ENCODE assay signal across 11 cellular contexts in the genomic region with DNA sequence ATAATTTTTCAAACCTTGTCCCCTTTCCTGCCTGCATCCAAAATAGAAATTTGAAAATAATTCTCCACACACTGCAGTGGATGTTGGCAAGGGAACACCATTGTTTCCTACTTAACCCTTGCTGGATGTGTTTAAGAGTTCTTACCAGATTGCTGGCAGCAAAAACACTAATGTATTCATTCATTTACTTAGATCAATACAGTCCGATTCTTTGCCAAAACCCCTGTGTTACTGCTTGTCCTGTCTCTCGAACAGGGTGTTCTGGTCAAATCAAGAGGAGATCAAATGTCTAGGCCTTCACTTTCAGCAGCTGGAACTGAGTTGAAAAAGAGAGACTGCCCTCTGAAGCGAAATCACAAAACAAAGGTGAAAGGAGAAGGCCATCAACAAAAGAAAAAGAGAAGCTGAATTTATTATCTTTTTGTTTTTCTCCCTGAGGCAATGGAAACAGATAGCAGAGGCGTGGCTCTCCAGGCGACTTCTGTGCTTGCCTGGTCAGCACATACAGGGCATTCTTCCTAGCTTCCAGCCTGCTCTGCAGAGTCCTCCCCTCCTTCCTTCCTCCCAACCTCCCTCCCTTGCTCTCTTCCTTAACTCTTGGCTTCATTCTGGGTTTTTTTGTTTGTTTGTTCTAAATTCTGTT. TPM values are rescaled to one million over a fixed set of nuclear protein-coding genes. Genes with fewer than 3 reads are reported as not detected.
DNase-seq lines count a peak whose midpoint lies in the region; ATAC-seq and TF ChIP-seq lines count a peak whose summit lies in the region.
"Had no signal": no experiment of that assay in that cellular context is flagged by ENCODE, and none has a peak within 500 bp of the region (broad histone marks: within the 10 kb centered on the region; RNA-seq: fewer than 3 reads in every experiment).

No MANE protein-coding gene starts in this region.

- no peaks in the 10 kb centered on the region for H3K27me3 Mint-ChIP-seq in activated T-cell treated with anti-CD3 and anti-CD28 coated beads, Interleukin-2, amount 50 U/mL, for 72 hours (ENCODE audit: low read depth)

- no peak for TF ChIP-seq CTCF in liver (IDR thresholded peaks at IDR 0.05; ENCODE audit: low read depth, low read length, missing input control)
- no peak for TF ChIP-seq CTCF in stomach (IDR thresholded peaks at IDR 0.05)

- no peaks in the 10 kb centered on the region for H3K9me3 Mint-ChIP-seq in activated T-cell treated with anti-CD3 and anti-CD28 coated beads, Interleukin-2, amount 50 U/mL, for 72 hours

- intact Hi-C loops in stomach (cut with DNase I; ENCODE audit: low total_unique reads) = no loop called here

- TF ChIP-seq EP300 in stomach (IDR thresholded peaks at IDR 0.05) = no peak

- DNase-seq in AG20443 (ENCODE audit: low spot score) = peak; percentile 52
- DNase-seq in NCI-H146 treated with DMSO at 0.1 percent for 48 hours (lab: John Stamatoyannopoulos, UW; ENCODE audit: unreplicated experiment) = peak; percentile 97
- peak; percentile 35 for DNase-seq in adipocyte (ENCODE audit: low read depth)
- no peak for DNase-seq in activated gamma-delta T cell treated with Interleukin-2 at 50 U/mL for 16 hours
- DNase-seq in activated T-cell treated with anti-CD3 and anti-CD28 coated beads, Interleukin-2, amount 50 U/mL, for 72 hours = no peak
- DNase-seq in stomach = no peak
- no peak for DNase-seq in stimulated activated naive CD4-positive, alpha-beta T cell treated with Interleukin-2 at 50 U/mL for 16 hours (lab: John Stamatoyannopoulos, UW)
- DNase-seq: stimulated activated CD4-positive, alpha-beta T cell treated with anti-CD3 and anti-CD28 coated beads, Interleukin-2, amount 100 ng/mL, for 48 hours had no signal

- H3K9me3 ChIP-seq in adipocyte (ENCODE audit: control insufficient read depth, low read length) (no peaks in the 10 kb centered on the region), liver (ENCODE audit: control insufficient read depth in 4 of 4, low read length in 3 of 4) (no peaks in the 10 kb centered on the region), stomach (no peaks in the 10 kb centered on the region)

- peak overlapping the region in 1 of 2 donors; percentile 20 for H3K27ac ChIP-seq in liver (ENCODE audit: low read depth in 1 of 2, low read length in 2 of 2)
- H3K27ac ChIP-seq in stomach = no peak overlapping the region
- H3K27ac ChIP-seq: KMS-11 had no signal

- peaks cover 10% of the 10 kb centered on the region for H3K4me1 Mint-ChIP-seq in activated T-cell treated with anti-CD3 and anti-CD28 coated beads, Interleukin-2, amount 50 U/mL, for 72 hours (ENCODE audit: low read depth)

- H3K4me3 ChIP-seq in adipocyte (ENCODE audit: low read length) (no peak overlapping the region), liver (ENCODE audit: low read depth in 1 of 3, low read length in 3 of 3) (no peak overlapping the region), stomach (no peak overlapping the region)
- H3K4me3 ChIP-seq: BLaER1 treated with 17β-estradiol and CSF1 and Interleukin-3, amounts not matched to agents 10 nM and 100 nM had no signal

- H3K4me1 ChIP-seq in adipocyte (ENCODE audit: control insufficient read depth, insufficient read depth, low read length) = peaks cover 20% of the 10 kb centered on the region
- H3K4me1 ChIP-seq in liver (ENCODE audit: control insufficient read depth in 4 of 4, insufficient read depth in 4 of 4, low read length in 3 of 4) = peaks cover 4 to 14% (median 7%) of the 10 kb centered on the region in 4 donors
- H3K4me1 ChIP-seq in stomach = peaks cover 0 to 10% (median 3%) of the 10 kb centered on the region in 4 donors

- peak in 1 of 2 donors; percentile 31 for TF ChIP-seq RAD21 in liver (IDR thresholded peaks at IDR 0.05)

- no peaks in the 10 kb centered on the region for H3K36me3 Mint-ChIP-seq in activated T-cell treated with anti-CD3 and anti-CD28 coated beads, Interleukin-2, amount 50 U/mL, for 72 hours (ENCODE audit: insufficient read depth in 2 of 2)

- peak overlapping the region; percentile 12 for H3K9ac ChIP-seq in adipocyte (ENCODE audit: low read length)
- no peak overlapping the region for H3K9ac ChIP-seq in liver (ENCODE audit: low read depth in 1 of 2, low read length in 2 of 2)
- H3K9ac ChIP-seq: KMS-11 had no signal

- no peak overlapping the region for H3K27ac Mint-ChIP-seq in activated T-cell treated with anti-CD3 and anti-CD28 coated beads, Interleukin-2, amount 50 U/mL, for 72 hours

- ATAC-seq in activated T-cell treated with anti-CD3 and anti-CD28 coated beads, Interleukin-2, amount 50 U/mL, for 72 hours (replicated peaks in 1 of 2) = no peak

- no peak for TF ChIP-seq POLR2A in stomach (IDR thresholded peaks at IDR 0.05)

- WGBS in liver = 20% methylated on average over 5 of the region's 5 CpGs
- 20 to 44% (median 34%) methylated on average over 5 of the region's 5 CpGs for WGBS in stomach, 5 donors

- H3K36me3 ChIP-seq in adipocyte (ENCODE audit: control insufficient read depth, insufficient read depth, low read length, severe bottlenecking) (no peaks in the 10 kb centered on the region), liver (ENCODE audit: control insufficient read depth in 4 of 4, insufficient read depth in 3 of 4, low read depth in 1 of 4, low read length in 3 of 4) (no peaks in the 10 kb centered on the region), stomach (no peaks in the 10 kb centered on the region)
- H3K36me3 ChIP-seq: BLaER1 treated with 17β-estradiol and CSF1 and Interleukin-3, amounts not matched to agents 10 nM and 100 nM had no signal

- H3K4me3 Mint-ChIP-seq in activated T-cell treated with anti-CD3 and anti-CD28 coated beads, Interleukin-2, amount 50 U/mL, for 72 hours = no peak overlapping the region

- H3K27me3 ChIP-seq in adipocyte (replicated peaks; ENCODE audit: control insufficient read depth, insufficient read depth, low read length) = peaks cover 2% of the 10 kb centered on the region
- no peaks in the 10 kb centered on the region for H3K27me3 ChIP-seq in liver (ENCODE audit: control insufficient read depth in 4 of 4, insufficient read depth in 4 of 4, low read length in 3 of 4)
- no peaks in the 10 kb centered on the region for H3K27me3 ChIP-seq in stomach
- H3K27me3 ChIP-seq: BLaER1 treated with 17β-estradiol and CSF1 and Interleukin-3, amounts not matched to agents 10 nM and 100 nM had no signal

TF ChIP-seq in liver, 16 proteins besides CTCF, POLR2A, EP300 and RAD21 (continues in another document):
- peak; percentile 34 for TF ChIP-seq YY1 (IDR thresholded peaks at IDR 0.05)
- TF ChIP-seq FOXA1 (IDR thresholded peaks at IDR 0.05) = no peak
- TF ChIP-seq, protein P1, sequence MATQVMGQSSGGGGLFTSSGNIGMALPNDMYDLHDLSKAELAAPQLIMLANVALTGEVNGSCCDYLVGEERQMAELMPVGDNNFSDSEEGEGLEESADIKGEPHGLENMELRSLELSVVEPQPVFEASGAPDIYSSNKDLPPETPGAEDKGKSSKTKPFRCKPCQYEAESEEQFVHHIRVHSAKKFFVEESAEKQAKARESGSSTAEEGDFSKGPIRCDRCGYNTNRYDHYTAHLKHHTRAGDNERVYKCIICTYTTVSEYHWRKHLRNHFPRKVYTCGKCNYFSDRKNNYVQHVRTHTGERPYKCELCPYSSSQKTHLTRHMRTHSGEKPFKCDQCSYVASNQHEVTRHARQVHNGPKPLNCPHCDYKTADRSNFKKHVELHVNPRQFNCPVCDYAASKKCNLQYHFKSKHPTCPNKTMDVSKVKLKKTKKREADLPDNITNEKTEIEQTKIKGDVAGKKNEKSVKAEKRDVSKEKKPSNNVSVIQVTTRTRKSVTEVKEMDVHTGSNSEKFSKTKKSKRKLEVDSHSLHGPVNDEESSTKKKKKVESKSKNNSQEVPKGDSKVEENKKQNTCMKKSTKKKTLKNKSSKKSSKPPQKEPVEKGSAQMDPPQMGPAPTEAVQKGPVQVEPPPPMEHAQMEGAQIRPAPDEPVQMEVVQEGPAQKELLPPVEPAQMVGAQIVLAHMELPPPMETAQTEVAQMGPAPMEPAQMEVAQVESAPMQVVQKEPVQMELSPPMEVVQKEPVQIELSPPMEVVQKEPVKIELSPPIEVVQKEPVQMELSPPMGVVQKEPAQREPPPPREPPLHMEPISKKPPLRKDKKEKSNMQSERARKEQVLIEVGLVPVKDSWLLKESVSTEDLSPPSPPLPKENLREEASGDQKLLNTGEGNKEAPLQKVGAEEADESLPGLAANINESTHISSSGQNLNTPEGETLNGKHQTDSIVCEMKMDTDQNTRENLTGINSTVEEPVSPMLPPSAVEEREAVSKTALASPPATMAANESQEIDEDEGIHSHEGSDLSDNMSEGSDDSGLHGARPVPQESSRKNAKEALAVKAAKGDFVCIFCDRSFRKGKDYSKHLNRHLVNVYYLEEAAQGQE (IDR thresholded peaks at IDR 0.05) = no peak
- TF ChIP-seq TAF1 (conservative IDR thresholded peaks at IDR 0.05) = no peak
- TF ChIP-seq NR2F2 (IDR thresholded peaks at IDR 0.05) = no peak
- TF ChIP-seq RXRA (IDR thresholded peaks at IDR 0.05) = peak in 1 of 2 donors; percentile 11
- peak in 1 of 2 donors; percentile 31 for TF ChIP-seq HNF4A (conservative IDR thresholded peaks at IDR 0.05)
- TF ChIP-seq, protein P2, sequence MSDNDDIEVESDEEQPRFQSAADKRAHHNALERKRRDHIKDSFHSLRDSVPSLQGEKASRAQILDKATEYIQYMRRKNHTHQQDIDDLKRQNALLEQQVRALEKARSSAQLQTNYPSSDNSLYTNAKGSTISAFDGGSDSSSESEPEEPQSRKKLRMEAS (IDR thresholded peaks at IDR 0.05) = no peak
- TF ChIP-seq, protein P3, sequence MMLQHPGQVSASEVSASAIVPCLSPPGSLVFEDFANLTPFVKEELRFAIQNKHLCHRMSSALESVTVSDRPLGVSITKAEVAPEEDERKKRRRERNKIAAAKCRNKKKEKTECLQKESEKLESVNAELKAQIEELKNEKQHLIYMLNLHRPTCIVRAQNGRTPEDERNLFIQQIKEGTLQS (IDR thresholded peaks at IDR 0.05) = no peak
- no peak for TF ChIP-seq JUND (IDR thresholded peaks at IDR 0.05)
- no peak for TF ChIP-seq EGR1 (IDR thresholded peaks at IDR 0.05; ENCODE audit: low read depth in 2 of 2)
- no peak for TF ChIP-seq FOXA2 (IDR thresholded peaks at IDR 0.05)
- TF ChIP-seq HNF4G (IDR thresholded peaks at IDR 0.05) = no peak
- peak; percentile 48 for TF ChIP-seq SP1 (IDR thresholded peaks at IDR 0.05)
- no peak for TF ChIP-seq GABPA (IDR thresholded peaks at IDR 0.05 in 1 of 2, conservative IDR thresholded peaks at IDR 0.05 in 1 of 2)

RNA-seq across cellular contexts. Expression of a gene that starts 44.1 kb away (rescaled TPM):
- total RNA-seq in liver (under 1 TPM; 0.05 to 0.08 TPM), stomach (not detected)
- polyA plus RNA-seq in liver (not detected), stomach (under 1 TPM in 1 of 3 donors, not detected in 2; 0.05 TPM)
- under 1 TPM; 0.17 to 0.23 TPM for total RNA-seq in activated T-cell treated with anti-CD3 and anti-CD28 coated beads, Interleukin-2, amount 50 U/mL, for 72 hours

Comparison
In these comparisons a context has a peak if more than half of its experiments do, and no peak if none do; other contexts are left out.
1. DNase-seq: peak in AG20443 (single experiment), NCI-H146 treated with DMSO at 0.1 percent for 48 hours (single experiment) and adipocyte (single experiment); none in activated gamma-delta T cell treated with Interleukin-2 at 50 U/mL for 16 hours (single experiment), activated T-cell treated with anti-CD3 and anti-CD28 coated beads, Interleukin-2, amount 50 U/mL, for 72 hours (0 of 2), stomach (single experiment) and stimulated activated naive CD4-positive, alpha-beta T cell treated with Interleukin-2 at 50 U/mL for 16 hours (single experiment).